15 cellular contexts compared by ENCODE assay signal in the genomic region with DNA sequence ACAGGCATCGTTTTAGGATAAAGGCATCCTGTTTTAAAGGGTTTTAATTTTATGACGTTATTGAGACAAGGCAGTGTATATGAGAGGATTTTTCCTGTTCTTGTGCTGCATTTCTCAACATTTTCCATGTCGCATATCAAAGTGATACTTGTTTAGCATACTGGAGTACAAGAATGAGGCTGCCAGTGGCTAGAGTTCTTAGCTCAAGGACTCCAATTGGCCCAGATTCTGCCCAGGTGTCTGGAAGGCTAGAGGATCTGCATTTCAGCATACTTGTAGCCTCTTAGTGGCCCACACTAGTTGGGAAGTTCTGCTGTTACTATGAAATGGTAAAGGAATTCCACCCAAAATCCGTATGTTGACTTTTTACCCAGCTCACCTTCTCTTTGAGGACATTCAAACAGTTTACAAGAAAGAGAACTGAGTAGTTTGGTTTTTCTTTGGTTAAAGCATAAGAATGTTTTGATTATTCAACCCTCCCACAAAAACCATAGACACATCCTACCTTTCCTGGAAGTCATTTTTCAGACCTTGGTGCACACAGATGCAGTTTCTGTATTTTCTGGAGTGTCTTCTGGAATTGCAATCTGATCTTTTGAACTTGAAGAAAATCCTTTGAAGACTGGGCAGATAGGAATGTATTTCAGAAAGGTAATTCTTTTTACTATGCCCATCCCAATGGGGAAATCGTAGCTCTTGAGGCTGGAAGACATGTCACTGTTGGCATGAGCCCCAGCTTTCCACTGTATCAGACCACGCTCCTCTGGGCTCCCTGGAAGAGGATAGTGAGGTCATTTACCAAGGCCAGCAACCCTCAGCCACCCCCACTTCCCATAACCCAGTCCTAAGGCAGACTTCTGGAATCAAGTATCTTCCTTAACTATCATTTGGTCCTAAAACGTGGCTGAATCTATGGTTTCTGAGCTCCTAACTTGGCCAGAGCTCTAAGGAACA. TPM values are rescaled to one million over a fixed set of nuclear protein-coding genes. Genes with fewer than 3 reads are reported as not detected.
DNase-seq lines count a peak whose midpoint lies in the region; ATAC-seq and TF ChIP-seq lines count a peak whose summit lies in the region.
"Had no signal": no experiment of that assay in that cellular context is flagged by ENCODE, and none has a peak within 500 bp of the region (broad histone marks: within the 10 kb centered on the region; RNA-seq: fewer than 3 reads in every experiment).

No MANE protein-coding gene starts in this region.

- H3K4me2 ChIP-seq in SK-N-SH = no peak overlapping the region

- H3K9me3 ChIP-seq in SK-N-SH = no peaks in the 10 kb centered on the region
- H3K9me3 ChIP-seq: prostate gland had no signal

- H3K4me1 ChIP-seq in SK-N-SH (ENCODE audit: control insufficient read depth in 1 of 2, insufficient read depth in 2 of 2, low read depth in 1 of 2, low read length in 1 of 2) = peaks cover 0 to 17% of the 10 kb centered on the region in 2 experiments; a peak in 2 of 4 replicates

- no peaks in the 10 kb centered on the region for H3K27me3 ChIP-seq in SK-N-SH (ENCODE audit: insufficient read depth)

- POLR2A ChIA-PET in SK-N-SH (lab: Yijun Ruan, JAX) = no interaction called here

- H3K9me2 ChIP-seq in SK-N-SH = no peaks in the 10 kb centered on the region

- H4K20me1 ChIP-seq in SK-N-SH (ENCODE audit: insufficient read depth) = peaks cover 18% of the 10 kb centered on the region

- ATAC-seq in SK-N-SH treated with all-trans-retinoic acid at 6 μM for 48 hours (no peak), Right ventricle myocardium inferior (peak; percentile 23), sciatic nerve (no peak), GM21515 (IDR thresholded peaks at IDR 0.05; ENCODE audit: unreplicated experiment) (no peak)

- TF ChIP-seq RAD21 in SK-N-SH (IDR thresholded peaks at IDR 0.05; ENCODE audit: low read length) = no peak

- peaks cover 51% of the 10 kb centered on the region for H3F3A ChIP-seq in SK-N-SH (replicated peaks; ENCODE audit: insufficient read depth)

- H3K4me3 ChIP-seq in SK-N-SH (ENCODE audit: low read depth in 2 of 2, low read length in 1 of 2) = no peak overlapping the region
- H3K4me3 ChIP-seq: prostate gland had no signal

- TF ChIP-seq EP300 in SK-N-SH (IDR thresholded peaks at IDR 0.05; ENCODE audit: borderline replicate concordance in 1 of 2, low read depth in 1 of 2, low read length in 1 of 2) = no peak

- no peak overlapping the region for H3K9ac ChIP-seq in SK-N-SH

- no peak overlapping the region for H2AFZ ChIP-seq in SK-N-SH (ENCODE audit: low read depth)

- intact Hi-C loops in Right ventricle myocardium inferior (cut with DNase I) (loop anchor here (2.0 kb wide), 1 partner anchor 19 kb away; no protein-coding TSS in a partner anchor), sciatic nerve (cut with DNase I) (no loop called here)

- WGBS in SK-N-SH (ENCODE audit: low lambda C conversion rate) = 91% methylated on average over 7 of the region's 7 CpGs

- CTCF ChIA-PET in SK-N-SH (lab: Yijun Ruan, JAX) = interaction anchor here (0.6 to 2.4 kb wide), 2 partner anchors 10 to 22 kb away, joined by 3 to 8 read pairs; a partner anchor contains a TSS

- peaks cover 23 to 39% of the 10 kb centered on the region in 2 experiments for H3K36me3 ChIP-seq in SK-N-SH (replicated peaks in 1 of 2; ENCODE audit: control insufficient read depth in 1 of 2, insufficient read depth in 2 of 2, low read length in 1 of 2)
- H3K36me3 ChIP-seq: prostate gland had no signal

- DNase-seq in SK-N-SH (no peak), Right ventricle myocardium inferior (ENCODE audit: missing footprints) (no peak), sciatic nerve (ENCODE audit: low spot score) (peak; percentile 35), A172 (ENCODE audit: low spot score) (no peak), NCI-H1930 (lab: John Stamatoyannopoulos, UW) (no peak)
- DNase-seq: activated naive CD4-positive, alpha-beta T cell treated with anti-CD3 and anti-CD28 coated beads for 36 hours; CD4-positive, alpha-beta T cell; cerebellar nuclear complex had no signal

- H3K27ac ChIP-seq in SK-N-SH (ENCODE audit: low read depth in 2 of 2, low read length in 1 of 2) (no peak overlapping the region), VCaP (peak overlapping the region; percentile 88)

- TF ChIP-seq CTCF in SK-N-SH (IDR thresholded peaks at IDR 0.05) (no peak), VCaP (conservative IDR thresholded peaks at IDR 0.05) (no peak)

- H3K79me2 ChIP-seq in SK-N-SH (ENCODE audit: insufficient read depth) = peaks cover 13% of the 10 kb centered on the region; the same call in 1 of the 2 replicates

TF ChIP-seq in SK-N-SH, 30 proteins besides CTCF, POLR2A, EP300 and RAD21:
- no peak for TF ChIP-seq SIN3A (IDR thresholded peaks at IDR 0.05; ENCODE audit: borderline replicate concordance, low read depth, low read length)
- 0 out of 2 replicates have a peak, but pooled peaks have one; percentile 16 for TF ChIP-seq POLR2AphosphoS5 (IDR thresholded peaks at IDR 0.05; ENCODE audit: low read depth, low read length)

TF ChIP-seq in SK-N-SH treated with all-trans-retinoic acid at 6 μM for 48 hours, 23 proteins besides CTCF, POLR2A, EP300 and RAD21 (continues in another document):
- TF ChIP-seq TCF4 (CRISPR knock-in tag; IDR thresholded peaks at IDR 0.05; ENCODE audit: borderline replicate concordance) (no peak), ZC3H10 (CRISPR knock-in tag; IDR thresholded peaks at IDR 0.05) (no peak), ARNTL (CRISPR knock-in tag; IDR thresholded peaks at IDR 0.05; ENCODE audit: borderline replicate concordance, low read depth) (no peak), BACH2 (CRISPR knock-in tag; IDR thresholded peaks at IDR 0.05; ENCODE audit: borderline replicate concordance) (no peak), ZFP30 (CRISPR knock-in tag; IDR thresholded peaks at IDR 0.05) (no peak), SNAI2 (CRISPR knock-in tag; IDR thresholded peaks at IDR 0.05) (no peak), ESRRG (CRISPR knock-in tag; IDR thresholded peaks at IDR 0.05) (no peak), ZNF70 (CRISPR knock-in tag; IDR thresholded peaks at IDR 0.05) (no peak), PPARA (CRISPR knock-in tag; IDR thresholded peaks at IDR 0.05; ENCODE audit: borderline replicate concordance) (no peak)
- TF ChIP-seq, protein P1, sequence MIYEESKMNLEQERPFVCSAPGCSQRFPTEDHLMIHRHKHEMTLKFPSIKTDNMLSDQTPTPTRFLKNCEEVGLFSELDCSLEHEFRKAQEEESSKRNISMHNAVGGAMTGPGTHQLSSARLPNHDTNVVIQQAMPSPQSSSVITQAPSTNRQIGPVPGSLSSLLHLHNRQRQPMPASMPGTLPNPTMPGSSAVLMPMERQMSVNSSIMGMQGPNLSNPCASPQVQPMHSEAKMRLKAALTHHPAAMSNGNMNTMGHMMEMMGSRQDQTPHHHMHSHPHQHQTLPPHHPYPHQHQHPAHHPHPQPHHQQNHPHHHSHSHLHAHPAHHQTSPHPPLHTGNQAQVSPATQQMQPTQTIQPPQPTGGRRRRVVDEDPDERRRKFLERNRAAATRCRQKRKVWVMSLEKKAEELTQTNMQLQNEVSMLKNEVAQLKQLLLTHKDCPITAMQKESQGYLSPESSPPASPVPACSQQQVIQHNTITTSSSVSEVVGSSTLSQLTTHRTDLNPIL (CRISPR knock-in tag; IDR thresholded peaks at IDR 0.05; ENCODE audit: low read depth) = no peak
- TF ChIP-seq, protein P2, sequence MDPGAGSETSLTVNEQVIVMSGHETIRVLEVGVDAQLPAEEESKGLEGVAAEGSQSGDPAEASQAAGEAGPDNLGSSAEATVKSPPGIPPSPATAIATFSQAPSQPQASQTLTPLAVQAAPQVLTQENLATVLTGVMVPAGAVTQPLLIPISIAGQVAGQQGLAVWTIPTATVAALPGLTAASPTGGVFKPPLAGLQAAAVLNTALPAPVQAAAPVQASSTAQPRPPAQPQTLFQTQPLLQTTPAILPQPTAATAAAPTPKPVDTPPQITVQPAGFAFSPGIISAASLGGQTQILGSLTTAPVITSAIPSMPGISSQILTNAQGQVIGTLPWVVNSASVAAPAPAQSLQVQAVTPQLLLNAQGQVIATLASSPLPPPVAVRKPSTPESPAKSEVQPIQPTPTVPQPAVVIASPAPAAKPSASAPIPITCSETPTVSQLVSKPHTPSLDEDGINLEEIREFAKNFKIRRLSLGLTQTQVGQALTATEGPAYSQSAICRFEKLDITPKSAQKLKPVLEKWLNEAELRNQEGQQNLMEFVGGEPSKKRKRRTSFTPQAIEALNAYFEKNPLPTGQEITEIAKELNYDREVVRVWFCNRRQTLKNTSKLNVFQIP (CRISPR knock-in tag; IDR thresholded peaks at IDR 0.05; ENCODE audit: borderline replicate concordance, low read depth) = no peak

RNA-seq across cellular contexts. Expression of a gene that starts 11.3 kb away (rescaled TPM):
- not detected in 2 replicates for polyA plus RNA-seq in SK-N-SH (2012; rRNA removed)
- 0.01 TPM in 1 of 2 replicates, not detected in the other for polyA plus RNA-seq in SK-N-SH (2012; cell fraction: cytosol; rRNA removed)
- 0.05 TPM in 1 of 2 replicates, not detected in the other for polyA plus RNA-seq in SK-N-SH (2012; cell fraction: nucleus; rRNA removed)
- total RNA-seq in Right ventricle myocardium inferior (not detected), sciatic nerve (not detected)
- not detected in 2 replicates for total RNA-seq in A172 (2014; rRNA removed; shearing (Covaris generic))
- total RNA-seq: CD4-positive, alpha-beta T cell; endothelial cell of umbilical vein; HT1080 had no signal
- polyA plus RNA-seq: endothelial cell of umbilical vein, keratinocyte had no signal

RNA-seq across cellular contexts. Expression of a gene that starts 18.0 kb away (rescaled TPM):
- 0.06 TPM in 1 of 2 replicates, not detected in the other for polyA plus RNA-seq in SK-N-SH (2012; rRNA removed)
- not detected in 2 replicates for polyA plus RNA-seq in SK-N-SH (2012; cell fraction: cytosol; rRNA removed)
- polyA plus RNA-seq in SK-N-SH (2012; cell fraction: nucleus; rRNA removed) = 0.10 and 0.16 TPM in 2 replicates
- 1.2 TPM for total RNA-seq in Right ventricle myocardium inferior
- total RNA-seq in sciatic nerve = 0.71 TPM
- total RNA-seq in A172 (2014; rRNA removed; shearing (Covaris generic)) = not detected in 2 replicates
- total RNA-seq: endothelial cell of umbilical vein, HT1080 had no signal
- polyA plus RNA-seq: endothelial cell of umbilical vein, keratinocyte had no signal

RNA-seq across cellular contexts. Expression of a gene that starts 23.1 kb away (rescaled TPM):
- 0.44 and 0.62 TPM in 2 replicates for polyA plus RNA-seq in SK-N-SH (2012; rRNA removed)
- 0.22 and 0.30 TPM in 2 replicates for polyA plus RNA-seq in SK-N-SH (2012; cell fraction: cytosol; rRNA removed)
- 3.4 and 3.7 TPM in 2 replicates for polyA plus RNA-seq in SK-N-SH (2012; cell fraction: nucleus; rRNA removed)
- total RNA-seq in Right ventricle myocardium inferior (49.3 TPM), sciatic nerve (1.6 TPM)
- 0.17 and 0.53 TPM in 2 replicates for total RNA-seq in A172 (2014; rRNA removed; shearing (Covaris generic))

RNA-seq across cellular contexts. Expression of a gene that starts 30.1 kb away (rescaled TPM):
- polyA plus RNA-seq in SK-N-SH (2012; rRNA removed) = 52.9 and 73.2 TPM in 2 replicates
- 83.4 and 100 TPM in 2 replicates for polyA plus RNA-seq in SK-N-SH (2012; cell fraction: cytosol; rRNA removed)
- polyA plus RNA-seq in SK-N-SH (2012; cell fraction: nucleus; rRNA removed) = 22.7 and 35.1 TPM in 2 replicates
- 144 TPM for total RNA-seq in Right ventricle myocardium inferior
- total RNA-seq in sciatic nerve = 92.2 TPM
- 88.1 and 89.9 TPM in 2 replicates for total RNA-seq in A172 (2014; rRNA removed; shearing (Covaris generic))

RNA-seq across cellular contexts. Expression of a gene that starts 32.1 kb away (rescaled TPM):
- polyA plus RNA-seq in SK-N-SH (2012; rRNA removed) = 7.6 and 10.8 TPM in 2 replicates
- polyA plus RNA-seq in SK-N-SH (2012; cell fraction: cytosol; rRNA removed) = 8.6 and 11.1 TPM in 2 replicates
- polyA plus RNA-seq in SK-N-SH (2012; cell fraction: nucleus; rRNA removed) = 11.5 and 13.5 TPM in 2 replicates
- 17.2 TPM for total RNA-seq in Right ventricle myocardium inferior
- 4.0 TPM for total RNA-seq in sciatic nerve
- total RNA-seq in A172 (2014; rRNA removed; shearing (Covaris generic)) = 9.9 and 18.7 TPM in 2 replicates

Comparison
In these comparisons a context has a peak if more than half of its experiments do, and no peak if none do; other contexts are left out.
1. RNA of a gene that starts 23.1 kb away (total RNA-seq): 49.3 TPM in Right ventricle myocardium inferior (single experiment); 1.6 TPM in sciatic nerve (single experiment) and 0.17 to 0.53 TPM in A172; every median in the first group is over 10 times any median in the second.